ENCODE assay signal across 8 cellular contexts in the genomic region with DNA sequence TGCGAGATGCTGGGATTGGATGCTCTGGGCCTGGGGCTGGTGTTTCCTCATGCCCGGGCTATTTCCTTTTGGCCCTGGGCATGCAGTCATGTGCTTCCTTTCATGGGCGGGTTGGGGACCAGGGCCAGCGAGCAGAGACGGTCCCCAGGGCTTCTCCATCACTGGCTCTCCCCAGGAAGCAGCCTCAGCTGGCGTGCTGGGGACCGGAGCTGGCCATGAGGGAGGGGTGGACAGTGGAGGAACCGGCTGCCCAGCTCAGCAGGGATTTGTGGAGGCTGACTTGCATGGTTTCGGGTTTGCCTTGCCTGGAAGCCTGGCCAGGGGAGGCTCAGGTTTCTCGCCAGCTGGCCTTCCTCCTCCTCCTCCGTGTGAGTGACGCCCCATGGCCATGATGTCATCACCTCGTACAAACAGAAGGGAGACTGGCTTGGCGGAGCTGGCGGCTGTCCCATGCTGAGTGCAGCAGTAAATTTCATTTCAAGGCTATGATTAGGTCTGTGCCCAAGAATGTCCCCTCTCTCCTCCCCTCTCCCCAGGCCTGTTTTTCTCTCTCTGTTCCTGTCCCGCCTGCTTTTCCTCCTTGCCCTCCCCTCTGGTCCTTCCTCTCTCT. TPM values are rescaled to one million over a fixed set of nuclear protein-coding genes. Genes with fewer than 3 reads are reported as not detected.
DNase-seq lines count a peak whose midpoint lies in the region; ATAC-seq and TF ChIP-seq lines count a peak whose summit lies in the region.

No MANE protein-coding gene starts in this region.

- no peaks in the 10 kb centered on the region for H3K36me3 ChIP-seq in heart left ventricle

- no peak for TF ChIP-seq POLR2A in heart left ventricle (IDR thresholded peaks at IDR 0.05)

- intact Hi-C loops in heart left ventricle (cut with DNase I) = loop anchor here in 2 of 10 donors (5.0 kb wide), 2 partner anchors 38 to 52 kb away; no protein-coding TSS in a partner anchor
- intact Hi-C loops in posterior cingulate gyrus (cut with DNase I) = loop anchor here (1.0 kb wide), 1 partner anchor 9 kb away; a partner anchor contains a TSS

- peak; percentile 80 to 91 (median 86) for ATAC-seq in heart left ventricle
- no peak for ATAC-seq in HG03045 (IDR thresholded peaks at IDR 0.05; ENCODE audit: unreplicated experiment)
- ATAC-seq in HG02840 (IDR thresholded peaks at IDR 0.05; ENCODE audit: low FRiP score, unreplicated experiment) = no peak

- H3K9me3 ChIP-seq in heart left ventricle = no peaks in the 10 kb centered on the region

- no peaks in the 10 kb centered on the region for H3K27me3 ChIP-seq in heart left ventricle

- H3K4me1 ChIP-seq in heart left ventricle = peaks cover 4 to 36% (median 26%) of the 10 kb centered on the region in 12 donors

- H3K4me3 ChIP-seq in heart left ventricle = peak overlapping the region in 9 of 12 donors; percentile 25 to 49 (median 39)

- TF ChIP-seq CTCF in heart left ventricle (IDR thresholded peaks at IDR 0.05) = no peak

- peak overlapping the region; percentile 59 to 94 (median 80) for H3K27ac ChIP-seq in heart left ventricle

- WGBS in heart left ventricle, 4 donors = 3 to 8% (median 4%) methylated on average over 11 to 16 of the region's 16 CpGs

- DNase-seq in DMS79 (lab: John Stamatoyannopoulos, UW) (peak; percentile 33), NCI-H2081 treated with DMSO at 0.1 percent for 48 hours (lab: John Stamatoyannopoulos, UW) (peak; percentile 72), amygdala (lab: John Stamatoyannopoulos, UW) (peak in 52 of 56 donors; percentile 37 to 95 (median 78)), heart left ventricle (peak; percentile 93 to 96 (median 94)), posterior cingulate gyrus (peak; percentile 54 to 96 (median 74)), OCI-M2 (lab: John Stamatoyannopoulos, UW; ENCODE audit: unreplicated experiment) (no peak)

RNA-seq across cellular contexts. Expression of a gene that starts 8.9 kb away (rescaled TPM):
- 100 to 1,000 TPM in 4 of 9 donors, 10 to 100 TPM in 5; 65.6 to 201 (median 98.3) TPM for total RNA-seq in heart left ventricle
- 10 to 100 TPM; 25.1 to 54.4 TPM for polyA plus RNA-seq in heart left ventricle

RNA-seq across cellular contexts. Expression of a gene that starts 31.1 kb away (rescaled TPM):
- 1 to 10 TPM in 3 of 9 donors, under 1 TPM in 6; 0.23 to 3.3 (median 0.52) TPM for total RNA-seq in heart left ventricle
- polyA plus RNA-seq in heart left ventricle = 1 to 10 TPM in 1 of 2 donors, under 1 TPM in 1; 0.29 to 2.0 TPM

RNA-seq across cellular contexts. Expression of a gene that starts 45.7 kb away (rescaled TPM):
- 1,000 to 10,000 TPM in 1 of 9 donors, 100 to 1,000 TPM in 8; 250 to 1,343 (median 688) TPM for total RNA-seq in heart left ventricle
- 100 to 1,000 TPM; 178 to 363 TPM for polyA plus RNA-seq in heart left ventricle

Comparison
In these comparisons a context has a peak if more than half of its experiments do, and no peak if none do; other contexts are left out.
1. ATAC-seq: peak in heart left ventricle (4 of 4); none in HG03045 (single experiment) and HG02840 (single experiment).